1 cellular context compared by ENCODE assay signal in genomic region chr11:113977701-113978100, GRCh38.
TF ChIP-seq lines count a peak whose summit lies in the region.

No MANE protein-coding gene starts in this region.

TF ChIP-seq in HepG2, 621 proteins besides CTCF, POLR2A, EP300 and RAD21 (continued from another document):
- TF ChIP-seq TIGD3 (CRISPR knock-in tag; IDR thresholded peaks at IDR 0.05; ENCODE audit: borderline replicate concordance) (no peak), ATF7 (IDR thresholded peaks at IDR 0.05) (peak; percentile 61), ATF7 (CRISPR knock-in tag; IDR thresholded peaks at IDR 0.05) (no peak), TOPORS (CRISPR knock-in tag; IDR thresholded peaks at IDR 0.05) (no peak), NFIC (IDR thresholded peaks at IDR 0.05; ENCODE audit: low read length) (no peak), ZNF264 (CRISPR knock-in tag; IDR thresholded peaks at IDR 0.05) (no peak), IRF1 (CRISPR knock-in tag; IDR thresholded peaks at IDR 0.05; ENCODE audit: low read depth) (no peak), HES4 (CRISPR knock-in tag; IDR thresholded peaks at IDR 0.05; ENCODE audit: borderline replicate concordance) (no peak), ZNF781 (CRISPR knock-in tag; IDR thresholded peaks at IDR 0.05; ENCODE audit: borderline replicate concordance, not compliant biosample characterization) (no peak), CSRNP1 (CRISPR knock-in tag; IDR thresholded peaks at IDR 0.05) (no peak), CREB1 (IDR thresholded peaks at IDR 0.05) (0 out of 2 replicates have a peak, but pooled peaks have one; percentile 44), CREB1 (CRISPR knock-in tag; IDR thresholded peaks at IDR 0.05) (no peak)
